Comparison of ENCODE assay signal across 12 cellular contexts in the genomic region with DNA sequence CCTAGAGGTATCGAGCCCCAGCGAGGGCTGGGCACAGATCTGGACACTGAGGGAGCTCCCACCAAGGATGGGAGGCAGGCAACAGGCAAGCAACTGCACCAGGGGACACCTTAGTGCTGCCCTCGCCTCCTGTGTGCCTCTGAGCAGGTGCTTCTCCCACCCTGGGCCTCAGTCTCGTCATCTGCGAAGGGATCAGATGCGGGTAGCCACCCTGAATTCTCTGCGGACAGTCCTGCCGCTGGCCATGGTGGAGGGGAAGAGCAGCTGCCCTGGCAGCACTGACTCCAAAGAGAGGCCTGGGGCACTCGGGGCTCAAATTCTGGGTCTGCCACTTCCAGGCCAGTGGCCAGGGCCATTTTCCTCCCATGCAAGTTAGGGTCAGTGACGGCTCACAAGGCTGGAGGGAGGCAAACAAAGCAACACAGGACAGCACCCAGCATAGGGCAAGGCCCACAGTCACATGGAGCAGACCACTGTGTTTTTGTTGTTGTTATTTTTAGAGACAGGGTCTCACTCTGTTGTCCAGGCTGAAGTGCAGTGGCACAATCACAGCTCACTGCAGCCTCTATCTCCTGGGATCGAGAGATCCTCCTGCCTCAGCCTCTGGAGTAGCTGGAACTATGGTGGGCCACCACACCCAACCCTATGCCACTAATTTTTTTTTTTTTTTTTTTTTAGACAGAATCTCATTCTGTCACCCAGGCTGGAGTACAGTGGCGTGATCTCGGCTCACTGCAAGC. TPM values are rescaled to one million over a fixed set of nuclear protein-coding genes. Genes with fewer than 3 reads are reported as not detected.
"Had no signal": no experiment of that assay in that cellular context is flagged by ENCODE, and none has a peak within 500 bp of the region (broad histone marks: within the 10 kb centered on the region; RNA-seq: fewer than 3 reads in every experiment).

No MANE protein-coding gene starts in this region.

- H3K36me3 Mint-ChIP-seq: activated CD8-positive, alpha-beta memory T cell treated with anti-CD3 and anti-CD28 coated beads, Interleukin-2, amount 10 ng/mL, durations not matched to agents 7 days and 5 days; activated naive CD8-positive, alpha-beta T cell treated with anti-CD3 and anti-CD28 coated beads for 36 hours; natural killer cell treated with Interleukin-12 subunit alpha and Interleukin-12 subunit beta and Interleukin-15 and Interleukin-18, amount 100 ng/mL, for 72 hours had no signal

- H3K4me3 Mint-ChIP-seq: activated CD8-positive, alpha-beta memory T cell treated with anti-CD3 and anti-CD28 coated beads, Interleukin-2, amount 10 ng/mL, durations not matched to agents 7 days and 5 days; activated naive CD8-positive, alpha-beta T cell treated with anti-CD3 and anti-CD28 coated beads for 36 hours; activated T-cell treated with anti-CD3 and anti-CD28 coated beads, Interleukin-2, amount 50 U/mL, for 24 hours; natural killer cell treated with Interleukin-12 subunit alpha and Interleukin-12 subunit beta and Interleukin-15 and Interleukin-18, amount 100 ng/mL, for 72 hours had no signal

- H3K9me3 ChIP-seq: breast epithelium, esophagus muscularis mucosa had no signal

- FAIRE-seq: TTC549 had no signal

- H3K27ac ChIP-seq: breast epithelium, esophagus muscularis mucosa had no signal

- H3K27ac Mint-ChIP-seq: activated CD8-positive, alpha-beta memory T cell treated with anti-CD3 and anti-CD28 coated beads, Interleukin-2, amount 10 ng/mL, durations not matched to agents 7 days and 5 days; activated naive CD8-positive, alpha-beta T cell treated with anti-CD3 and anti-CD28 coated beads for 36 hours; activated T-cell treated with anti-CD3 and anti-CD28 coated beads, Interleukin-2, amount 50 U/mL, for 24 hours; natural killer cell treated with Interleukin-12 subunit alpha and Interleukin-12 subunit beta and Interleukin-15 and Interleukin-18, amount 100 ng/mL, for 72 hours had no signal

- H3K4me1 ChIP-seq: breast epithelium had no signal

- DNase-seq: activated CD4-positive, CD25-positive, alpha-beta regulatory T cell; activated CD8-positive, alpha-beta memory T cell treated with anti-CD3 and anti-CD28 coated beads, Interleukin-2, amount 10 ng/mL, durations not matched to agents 7 days and 5 days; activated naive CD8-positive, alpha-beta T cell treated with anti-CD3 and anti-CD28 coated beads for 36 hours; activated T-cell treated with anti-CD3 and anti-CD28 coated beads, Interleukin-2, amount 50 U/mL, for 24 hours; hypothalamus; left cardiac atrium had no signal

- H3K27me3 ChIP-seq: breast epithelium, esophagus muscularis mucosa had no signal

- ATAC-seq: activated CD8-positive, alpha-beta memory T cell treated with anti-CD3 and anti-CD28 coated beads, Interleukin-2, amount 10 ng/mL, durations not matched to agents 7 days and 5 days; left cardiac atrium; SK-N-SH treated with all-trans-retinoic acid at 6 μM for 48 hours had no signal

- H3K36me3 ChIP-seq: breast epithelium, esophagus muscularis mucosa had no signal

- H3K4me3 ChIP-seq: breast epithelium, esophagus muscularis mucosa, skin epidermis had no signal

- H3K9me3 Mint-ChIP-seq: activated naive CD8-positive, alpha-beta T cell treated with anti-CD3 and anti-CD28 coated beads for 36 hours; activated T-cell treated with anti-CD3 and anti-CD28 coated beads, Interleukin-2, amount 50 U/mL, for 24 hours; natural killer cell treated with Interleukin-12 subunit alpha and Interleukin-12 subunit beta and Interleukin-15 and Interleukin-18, amount 100 ng/mL, for 72 hours had no signal

RNA-seq across cellular contexts. Expression of a gene that starts 7.1 kb away (rescaled TPM):
- total RNA-seq: activated CD8-positive, alpha-beta memory T cell treated with anti-CD3 and anti-CD28 coated beads, Interleukin-2, amount 10 ng/mL, durations not matched to agents 7 days and 5 days had no signal
